Comparison of ENCODE assay signal across 2 cellular contexts in genomic region chr10:80168679-80169380, GRCh38.
TF ChIP-seq lines count a peak whose summit lies in the region.

No MANE protein-coding gene starts in this region.

TF ChIP-seq in K562, 482 proteins besides CTCF, POLR2A, EP300 and RAD21:
- TF ChIP-seq RBM22 (IDR thresholded peaks at IDR 0.05; ENCODE audit: low read depth, low read length, poor library complexity, severe bottlenecking) (peak; percentile 60), NCOA6 (IDR thresholded peaks at IDR 0.05) (no peak), ZBTB17 (CRISPR knock-in tag; IDR thresholded peaks at IDR 0.05) (no peak), HES1 (IDR thresholded peaks at IDR 0.05; ENCODE audit: low read depth) (no peak), ETV6 (IDR thresholded peaks at IDR 0.05; ENCODE audit: borderline replicate concordance in 1 of 2, low read depth in 2 of 2, low read length in 1 of 2) (no peak), ETV6 (CRISPR knock-in tag; IDR thresholded peaks at IDR 0.05; ENCODE audit: borderline replicate concordance) (no peak), ESRRB (CRISPR knock-in tag; IDR thresholded peaks at IDR 0.05; ENCODE audit: borderline replicate concordance) (no peak), ADNP (tag; IDR thresholded peaks at IDR 0.05) (no peak), RFX7 (CRISPR knock-in tag; IDR thresholded peaks at IDR 0.05) (no peak), ZNF830 (CRISPR knock-in tag; IDR thresholded peaks at IDR 0.05) (no peak), ARID3A (IDR thresholded peaks at IDR 0.05; ENCODE audit: borderline replicate concordance, low read depth, low read length) (no peak), ETV1 (tag; conservative IDR thresholded peaks at IDR 0.05; ENCODE audit: low read depth) (no peak), SMC3 (conservative IDR thresholded peaks at IDR 0.05; ENCODE audit: insufficient read depth, low read depth, low read length) (peak; percentile 60), NFATC3 (IDR thresholded peaks at IDR 0.05) (no peak), ZNF124 (CRISPR knock-in tag; IDR thresholded peaks at IDR 0.05) (no peak)

TF ChIP-seq in SK-N-SH, 30 proteins besides CTCF, POLR2A, EP300 and RAD21:
- TF ChIP-seq SIN3A (IDR thresholded peaks at IDR 0.05; ENCODE audit: borderline replicate concordance, low read depth, low read length) (no peak), MAX (IDR thresholded peaks at IDR 0.05; ENCODE audit: low read depth) (no peak), RCOR1 (IDR thresholded peaks at IDR 0.05; ENCODE audit: low read length) (no peak), TCF12 (IDR thresholded peaks at IDR 0.05) (no peak), TAF1 (IDR thresholded peaks at IDR 0.05; ENCODE audit: borderline replicate concordance, low read depth, low read length) (no peak), USF2 (IDR thresholded peaks at IDR 0.05; ENCODE audit: borderline replicate concordance, low read depth, low read length) (no peak), ELF1 (IDR thresholded peaks at IDR 0.05) (no peak), POLR2AphosphoS5 (IDR thresholded peaks at IDR 0.05; ENCODE audit: low read depth, low read length) (no peak), TEAD4 (IDR thresholded peaks at IDR 0.05; ENCODE audit: borderline replicate concordance, insufficient read depth) (no peak), MEF2A (IDR thresholded peaks at IDR 0.05; ENCODE audit: borderline replicate concordance, low read depth) (no peak), GABPA (IDR thresholded peaks at IDR 0.05; ENCODE audit: low read depth) (no peak), CHD2 (IDR thresholded peaks at IDR 0.05; ENCODE audit: low read length, partially characterized antibody) (no peak), REST (IDR thresholded peaks at IDR 0.05; ENCODE audit: low read depth, low read length) (no peak), JUND (IDR thresholded peaks at IDR 0.05) (no peak)
